1 cellular context compared by ENCODE assay signal in genomic region chr13:114077121-114077937, GRCh38.
TF ChIP-seq lines count a peak whose summit lies in the region.

No MANE protein-coding gene starts in this region.

TF ChIP-seq in HepG2, 621 proteins besides CTCF, POLR2A, EP300 and RAD21 (continued from another document):
- no peak for TF ChIP-seq ZNF513 (CRISPR knock-in tag; conservative IDR thresholded peaks at IDR 0.05)
- no peak for TF ChIP-seq RXRB (CRISPR knock-in tag; IDR thresholded peaks at IDR 0.05; ENCODE audit: borderline replicate concordance)
- TF ChIP-seq ZNF263 (CRISPR knock-in tag; IDR thresholded peaks at IDR 0.05) = no peak
- no peak for TF ChIP-seq MNT (IDR thresholded peaks at IDR 0.05)
- TF ChIP-seq TGIF2 (CRISPR knock-in tag; IDR thresholded peaks at IDR 0.05) = no peak
